Comparison of ENCODE assay signal across 9 cellular contexts in genomic region chr2:101518470-101519172, GRCh38. TPM values are rescaled to one million over a fixed set of nuclear protein-coding genes. Genes with fewer than 3 reads are reported as not detected.
A peak's percentile ranks its signal among the peaks of the same experiment; 100 is the strongest.
DNase-seq lines count a peak whose midpoint lies in the region; ATAC-seq, FAIRE-seq and TF ChIP-seq lines count a peak whose summit lies in the region.
"Had no signal": no experiment of that assay in that cellular context is flagged by ENCODE, and none has a peak within 500 bp of the region (broad histone marks: within the 10 kb centered on the region; RNA-seq: fewer than 3 reads in every experiment).

No MANE protein-coding gene starts in this region.

- no peaks in the 10 kb centered on the region for H3K9me3 ChIP-seq in astrocyte (ENCODE audit: insufficient read depth, low read depth, low read length)
- H3K9me3 ChIP-seq in testis = no peaks in the 10 kb centered on the region

- H3K27me3 ChIP-seq in astrocyte (ENCODE audit: insufficient read depth, low read length) (no peaks in the 10 kb centered on the region), testis (no peaks in the 10 kb centered on the region)

- intact Hi-C loops in testis (cut with DNase I; ENCODE audit: low total_unique reads) = loop anchor here (10.0 kb wide), 1 partner anchor 306 kb away; no protein-coding TSS in a partner anchor

- ATAC-seq in activated T-cell treated with anti-CD3 and anti-CD28 coated beads, Interleukin-2, amount 50 U/mL, for 4 hours = no peak
- no peak for ATAC-seq in HG02938 (IDR thresholded peaks at IDR 0.05; ENCODE audit: unreplicated experiment)

- H3K27ac ChIP-seq in astrocyte (ENCODE audit: low read depth, low read length) (peak overlapping the region; percentile 92), testis (no peak overlapping the region)

- H3K4me1 Mint-ChIP-seq in astrocyte (ENCODE audit: low read depth, unreplicated experiment) = peaks cover 39% of the 10 kb centered on the region
- H3K4me1 Mint-ChIP-seq in activated T-cell treated with anti-CD3 and anti-CD28 coated beads, Interleukin-2, amount 50 U/mL, for 4 hours (ENCODE audit: low read depth) = peaks cover 24% of the 10 kb centered on the region

- no peaks in the 10 kb centered on the region for H3K27me3 Mint-ChIP-seq in astrocyte (ENCODE audit: low read depth, unreplicated experiment)
- no peaks in the 10 kb centered on the region for H3K27me3 Mint-ChIP-seq in activated T-cell treated with anti-CD3 and anti-CD28 coated beads, Interleukin-2, amount 50 U/mL, for 4 hours (ENCODE audit: low read depth)

- TF ChIP-seq CTCF in LNCAP (IDR thresholded peaks at IDR 0.05) (peak; percentile 59), astrocyte (IDR thresholded peaks at IDR 0.05; ENCODE audit: insufficient read depth, low read depth, low read length) (no peak), testis (IDR thresholded peaks at IDR 0.05) (peak in 1 of 3 experiments; percentile 29)

- TF ChIP-seq POLR2A in testis (IDR thresholded peaks at IDR 0.05) = no peak

- H3K9me3 Mint-ChIP-seq in astrocyte (ENCODE audit: unreplicated experiment) = peaks cover 2% of the 10 kb centered on the region
- peaks cover 8% of the 10 kb centered on the region for H3K9me3 Mint-ChIP-seq in activated T-cell treated with anti-CD3 and anti-CD28 coated beads, Interleukin-2, amount 50 U/mL, for 4 hours

- WGBS in testis, 2 donors = 39 to 65% methylated on average over 17 of the region's 17 CpGs

- peak overlapping the region; percentile 46 for H2AFZ ChIP-seq in astrocyte (ENCODE audit: low read depth, low read length)

- peak overlapping the region; percentile 45 for H3K9ac ChIP-seq in astrocyte (ENCODE audit: low read length)

- no peak overlapping the region for H3K4me3 Mint-ChIP-seq in astrocyte (ENCODE audit: unreplicated experiment)
- H3K4me3 Mint-ChIP-seq in activated T-cell treated with anti-CD3 and anti-CD28 coated beads, Interleukin-2, amount 50 U/mL, for 4 hours = no peak overlapping the region

- peak overlapping the region; percentile 84 for H3K4me2 ChIP-seq in astrocyte (ENCODE audit: low read length)

- H3K36me3 Mint-ChIP-seq in astrocyte (ENCODE audit: low read depth, unreplicated experiment) = no peaks in the 10 kb centered on the region
- H3K36me3 Mint-ChIP-seq in activated T-cell treated with anti-CD3 and anti-CD28 coated beads, Interleukin-2, amount 50 U/mL, for 4 hours (ENCODE audit: insufficient read depth) = no peaks in the 10 kb centered on the region

- H3K4me1 ChIP-seq in astrocyte (ENCODE audit: insufficient read depth, low read length) = peaks cover 46% of the 10 kb centered on the region
- H3K4me1 ChIP-seq in testis = peaks cover 7% of the 10 kb centered on the region

- H3K4me3 ChIP-seq in astrocyte (ENCODE audit: insufficient read depth, low read depth, low read length) (no peak overlapping the region), testis (no peak overlapping the region)

- FAIRE-seq in astrocyte (lab: Jason Lieb, UNC) = no peak
- FAIRE-seq: islet of Langerhans had no signal

- H3K79me2 ChIP-seq in astrocyte (ENCODE audit: insufficient read depth, low read length) = no peaks in the 10 kb centered on the region

- no peaks in the 10 kb centered on the region for H4K20me1 ChIP-seq in astrocyte (ENCODE audit: insufficient read depth, low read length)

- no peak overlapping the region for H3K27ac Mint-ChIP-seq in astrocyte (ENCODE audit: unreplicated experiment)

- peak; percentile 12 for DNase-seq in COR-L47 (lab: John Stamatoyannopoulos, UW)
- peak; percentile 44 for DNase-seq in astrocyte (ENCODE audit: low read depth)
- peak; percentile 79 for DNase-seq in inferior parietal cortex (ENCODE audit: extremely low spot score)
- peak; percentile 65 for DNase-seq in testis
- DNase-seq in activated T-cell treated with anti-CD3 and anti-CD28 coated beads, Interleukin-2, amount 50 U/mL, for 4 hours = no peak
- no peak for DNase-seq in mesenteric fat pad (ENCODE audit: low spot score)

- H3K36me3 ChIP-seq in astrocyte (ENCODE audit: insufficient read depth, low read length) (no peaks in the 10 kb centered on the region), testis (ENCODE audit: low read depth, missing control alignments) (no peaks in the 10 kb centered on the region)

RNA-seq across cellular contexts. Expression of gene RFX8, which starts 43.7 kb away (rescaled TPM):
- total RNA-seq in astrocyte (not detected in 2 replicates), testis (1 to 10 TPM; 1.8 to 2.7 TPM), mesenteric fat pad (0.16 TPM)
- 4.0 TPM for polyA plus RNA-seq in testis (ENCODE audit: insufficient read depth, low read depth, low replicate concordance)
- not detected for total RNA-seq in activated T-cell treated with anti-CD3 and anti-CD28 coated beads, Interleukin-2, amount 50 U/mL, for 4 hours

Comparison
In these comparisons a context has a peak if more than half of its experiments do, and no peak if none do; other contexts are left out.
1. DNase-seq: peak in COR-L47 (single experiment), astrocyte (single experiment), inferior parietal cortex (single experiment) and testis (single experiment); none in activated T-cell treated with anti-CD3 and anti-CD28 coated beads, Interleukin-2, amount 50 U/mL, for 4 hours (single experiment) and mesenteric fat pad (single experiment).